In genomic region chr4:18568600-18568999, GRCh38 we compare ENCODE assay signal across 1 cellular context.
TF ChIP-seq lines count a peak whose summit lies in the region.

No MANE protein-coding gene starts in this region.

TF ChIP-seq in HCT116, 20 proteins besides CTCF, POLR2A, EP300 and RAD21 (continued from another document):
- TF ChIP-seq, protein P1, sequence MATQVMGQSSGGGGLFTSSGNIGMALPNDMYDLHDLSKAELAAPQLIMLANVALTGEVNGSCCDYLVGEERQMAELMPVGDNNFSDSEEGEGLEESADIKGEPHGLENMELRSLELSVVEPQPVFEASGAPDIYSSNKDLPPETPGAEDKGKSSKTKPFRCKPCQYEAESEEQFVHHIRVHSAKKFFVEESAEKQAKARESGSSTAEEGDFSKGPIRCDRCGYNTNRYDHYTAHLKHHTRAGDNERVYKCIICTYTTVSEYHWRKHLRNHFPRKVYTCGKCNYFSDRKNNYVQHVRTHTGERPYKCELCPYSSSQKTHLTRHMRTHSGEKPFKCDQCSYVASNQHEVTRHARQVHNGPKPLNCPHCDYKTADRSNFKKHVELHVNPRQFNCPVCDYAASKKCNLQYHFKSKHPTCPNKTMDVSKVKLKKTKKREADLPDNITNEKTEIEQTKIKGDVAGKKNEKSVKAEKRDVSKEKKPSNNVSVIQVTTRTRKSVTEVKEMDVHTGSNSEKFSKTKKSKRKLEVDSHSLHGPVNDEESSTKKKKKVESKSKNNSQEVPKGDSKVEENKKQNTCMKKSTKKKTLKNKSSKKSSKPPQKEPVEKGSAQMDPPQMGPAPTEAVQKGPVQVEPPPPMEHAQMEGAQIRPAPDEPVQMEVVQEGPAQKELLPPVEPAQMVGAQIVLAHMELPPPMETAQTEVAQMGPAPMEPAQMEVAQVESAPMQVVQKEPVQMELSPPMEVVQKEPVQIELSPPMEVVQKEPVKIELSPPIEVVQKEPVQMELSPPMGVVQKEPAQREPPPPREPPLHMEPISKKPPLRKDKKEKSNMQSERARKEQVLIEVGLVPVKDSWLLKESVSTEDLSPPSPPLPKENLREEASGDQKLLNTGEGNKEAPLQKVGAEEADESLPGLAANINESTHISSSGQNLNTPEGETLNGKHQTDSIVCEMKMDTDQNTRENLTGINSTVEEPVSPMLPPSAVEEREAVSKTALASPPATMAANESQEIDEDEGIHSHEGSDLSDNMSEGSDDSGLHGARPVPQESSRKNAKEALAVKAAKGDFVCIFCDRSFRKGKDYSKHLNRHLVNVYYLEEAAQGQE (IDR thresholded peaks at IDR 0.05; ENCODE audit: low read depth) = no peak
- TF ChIP-seq FOSL1 (IDR thresholded peaks at IDR 0.05; ENCODE audit: low read depth) = no peak
TF ChIP-seq in HCT116: peak in this region for 0.
